18 cellular contexts compared by ENCODE assay signal in genomic region chr3:31278532-31278931, GRCh38.
DNase-seq lines count a peak whose midpoint lies in the region; ATAC-seq, FAIRE-seq and TF ChIP-seq lines count a peak whose summit lies in the region.
"Had no signal": no experiment of that assay in that cellular context is flagged by ENCODE, and none has a peak within 500 bp of the region (broad histone marks: within the 10 kb centered on the region; RNA-seq: fewer than 3 reads in every experiment).

No MANE protein-coding gene starts in this region.

- no peak overlapping the region for H4K8ac ChIP-seq in H9 (replicated peaks; ENCODE audit: insufficient read length, low read depth, low read length)

- H3K9me1 ChIP-seq in K562 (ENCODE audit: control insufficient read depth, insufficient read depth, low read length): no peaks in the 10 kb centered on the region

- H3K56ac ChIP-seq in H9 (ENCODE audit: insufficient read length, low read depth, low read length): no peak overlapping the region

- H3K4ac ChIP-seq in H9 (ENCODE audit: low read depth, low read length): no peak overlapping the region

- H3K27me3 Mint-ChIP-seq in H9 (ENCODE audit: low read depth): no peaks in the 10 kb centered on the region
- H3K27me3 Mint-ChIP-seq in stimulated activated memory B cell treated with anti-CD40 and anti-IgM and Interleukin-4, amounts not matched to agents 10 μg/mL and 1 μg/mL and 100 μg/mL, for 72 hours: no peaks in the 10 kb centered on the region

- intact Hi-C loops in K562 (cut with micrococcal nuclease) (no loop called here), sigmoid colon (cut with DNase I) (no loop called here)

- no peaks in the 10 kb centered on the region for H3K79me2 ChIP-seq in H9 (ENCODE audit: insufficient read depth, low read length)
- no peaks in the 10 kb centered on the region for H3K79me2 ChIP-seq in K562 (ENCODE audit: control insufficient read depth, insufficient read depth, low read length)

- H3K23me2 ChIP-seq in H9 (ENCODE audit: insufficient read length, low read depth, low read length, poor library complexity, severe bottlenecking): no peaks in the 10 kb centered on the region

- no peak overlapping the region for H2AFZ ChIP-seq in H9 (ENCODE audit: low read length)
- H2AFZ ChIP-seq in K562 (ENCODE audit: low read depth, low read length): no peak overlapping the region

- no CpG with 5 or more reads among the region's 5 CpGs for WGBS in H9 (ENCODE audit: extremely low coverage, insufficient read length, low lambda C conversion rate)
- 0% methylated on average over 5 of the region's 5 CpGs for WGBS in K562 (ENCODE audit: insufficient coverage, low coverage, missing lambda C conversion rate)
- 95 to 96% methylated on average over 5 of the region's 5 CpGs for WGBS in sigmoid colon, 2 donors

- H3K23ac ChIP-seq in H9 (ENCODE audit: insufficient read length, low read depth, low read length): no peak overlapping the region

- in situ Hi-C loops in K562 (cut with MboI): no loop called here

- CTCF ChIA-PET in K562 (lab: Yijun Ruan, JAX; ENCODE audit: low intra/inter-chr PET ratio) (no interaction called here), RWPE1 (lab: Yijun Ruan, JAX) (interaction anchor here (0.6 kb wide), 1 partner anchor 324 kb away, joined by 3 read pairs; no protein-coding TSS in a partner anchor)

- no peak overlapping the region for H3K18ac ChIP-seq in H9 (ENCODE audit: insufficient read length, low read depth, low read length)

- no peaks in the 10 kb centered on the region for H3K9me3 ChIP-seq in H9 (ENCODE audit: control insufficient read depth, low read depth, low read length)
- H3K9me3 ChIP-seq in K562 (replicated peaks; ENCODE audit: control insufficient read depth, insufficient read depth, low read depth, low read length): no peaks in the 10 kb centered on the region
- H3K9me3 ChIP-seq in sigmoid colon: no peaks in the 10 kb centered on the region

- DNase-seq in H9: no peak
- no peak for DNase-seq in K562 (ENCODE audit: extremely low read depth in 1 of 4, low spot score in 3 of 4)
- peak; percentile 49 for DNase-seq in epithelial cell of esophagus (ENCODE audit: low read depth)
- DNase-seq in RWPE1 (ENCODE audit: low spot score): no peak
- no peak for DNase-seq in sigmoid colon
- no peak for DNase-seq in OCI-M2 (lab: John Stamatoyannopoulos, UW; ENCODE audit: unreplicated experiment)
- DNase-seq: CD8-positive, alpha-beta T cell; DMS 273 treated with DMSO at 0.1 percent for 48 hours; DMS53; DND-41; EL; GOT3; H7 had no signal

- no peak overlapping the region for H2BK120ac ChIP-seq in H9 (ENCODE audit: low read depth, low read length, poor library complexity, severe bottlenecking)

- POLR2A ChIA-PET in K562 (lab: Yijun Ruan, JAX) (interaction anchor here (0.7 kb wide), 1 partner anchor 108 kb away, joined by 3 read pairs; no protein-coding TSS in a partner anchor), RWPE1 (lab: Yijun Ruan, JAX; ENCODE audit: low non-redundant PET) (no interaction called here)

- no peak overlapping the region for H3T11ph ChIP-seq in H9 (ENCODE audit: low read length)

- H3K4me3 ChIP-seq in K562 (no peak overlapping the region), epithelial cell of esophagus (ENCODE audit: low read length) (no peak overlapping the region), sigmoid colon (no peak overlapping the region)
- H3K4me3 ChIP-seq: BLaER1 treated with 17β-estradiol and CSF1 and Interleukin-3, amounts not matched to agents 10 nM and 100 nM; GM12878 had no signal

- H3K27me3 ChIP-seq in H9 (ENCODE audit: insufficient read depth, low read length): no peaks in the 10 kb centered on the region
- no peaks in the 10 kb centered on the region for H3K27me3 ChIP-seq in K562 (ENCODE audit: control insufficient read depth in 2 of 2, insufficient read depth in 2 of 2, low read length in 2 of 2)
- no peaks in the 10 kb centered on the region for H3K27me3 ChIP-seq in sigmoid colon
- H3K27me3 ChIP-seq: BLaER1 treated with 17β-estradiol and CSF1 and Interleukin-3, amounts not matched to agents 10 nM and 100 nM had no signal

- H4K20me1 ChIP-seq in H9 (ENCODE audit: control insufficient read depth, insufficient read depth, insufficient read length) (no peaks in the 10 kb centered on the region), K562 (replicated peaks; ENCODE audit: control insufficient read depth, insufficient read depth, low read length) (no peaks in the 10 kb centered on the region)
- H4K20me1 ChIP-seq: BLaER1 treated with 17β-estradiol and CSF1 and Interleukin-3, amounts not matched to agents 10 nM and 100 nM had no signal

- no peak for TF ChIP-seq EP300 in K562 (IDR thresholded peaks at IDR 0.05; ENCODE audit: low read length)
- TF ChIP-seq EP300 in sigmoid colon (IDR thresholded peaks at IDR 0.05): no peak

- no peak overlapping the region for H2BK12ac ChIP-seq in H9 (ENCODE audit: insufficient read length, low read depth, low read length)

- no peak for TF ChIP-seq RAD21 in K562 (CRISPR knock-in tag; conservative IDR thresholded peaks at IDR 0.05 in 1 of 2, IDR thresholded peaks at IDR 0.05 in 1 of 2)

- TF ChIP-seq POLR2A in K562 (conservative IDR thresholded peaks at IDR 0.05) (no peak), sigmoid colon (IDR thresholded peaks at IDR 0.05) (no peak)

- no peaks in the 10 kb centered on the region; a peak in 1 of 5 replicates for H3K9me3 Mint-ChIP-seq in H9
- H3K9me3 Mint-ChIP-seq in stimulated activated memory B cell treated with anti-CD40 and anti-IgM and Interleukin-4, amounts not matched to agents 10 μg/mL and 1 μg/mL and 100 μg/mL, for 72 hours: no peaks in the 10 kb centered on the region
- H3K9me3 Mint-ChIP-seq: CD8-positive, alpha-beta T cell had no signal

- H3K9ac ChIP-seq in H9 (ENCODE audit: extremely low read depth, insufficient read length, low read length) (no peak overlapping the region), K562 (ENCODE audit: insufficient read depth in 1 of 2, low read depth in 2 of 2, low read length in 2 of 2) (no peak overlapping the region)
- H3K9ac ChIP-seq: BLaER1 treated with 17β-estradiol and CSF1 and Interleukin-3, amounts not matched to agents 10 nM and 100 nM had no signal

- H3K4me1 Mint-ChIP-seq in H9: peaks cover 16 to 19% of the 10 kb centered on the region in 2 experiments
- H3K4me1 Mint-ChIP-seq in stimulated activated memory B cell treated with anti-CD40 and anti-IgM and Interleukin-4, amounts not matched to agents 10 μg/mL and 1 μg/mL and 100 μg/mL, for 72 hours: peaks cover 6% of the 10 kb centered on the region
- H3K4me1 Mint-ChIP-seq: B cell had no signal

- H3K79me1 ChIP-seq in H9 (ENCODE audit: insufficient read depth, low read depth, low read length, poor library complexity, severe bottlenecking): no peaks in the 10 kb centered on the region

- H3K27ac ChIP-seq in H9 (ENCODE audit: insufficient read length, low read depth, low read length) (no peak overlapping the region), K562 (ENCODE audit: extremely low read depth, low read depth, low read length) (no peak overlapping the region), RWPE1 (no peak overlapping the region), sigmoid colon (no peak overlapping the region)
- H3K27ac ChIP-seq: BLaER1 treated with 17β-estradiol and CSF1 and Interleukin-3, amounts not matched to agents 10 nM and 100 nM had no signal

- no peak overlapping the region; a peak in 1 of 7 replicates for H3K27ac Mint-ChIP-seq in H9
- no peak overlapping the region for H3K27ac Mint-ChIP-seq in stimulated activated memory B cell treated with anti-CD40 and anti-IgM and Interleukin-4, amounts not matched to agents 10 μg/mL and 1 μg/mL and 100 μg/mL, for 72 hours
- H3K27ac Mint-ChIP-seq: B cell; CD8-positive, alpha-beta T cell had no signal

- H3K4me2 ChIP-seq in H9 (ENCODE audit: insufficient read depth, insufficient read length, low read length): no peak overlapping the region
- no peak overlapping the region for H3K4me2 ChIP-seq in K562 (ENCODE audit: insufficient read depth, low read length)
- H3K4me2 ChIP-seq: BLaER1 treated with 17β-estradiol and CSF1 and Interleukin-3, amounts not matched to agents 10 nM and 100 nM had no signal

- BruUV-seq in K562 (replicated peaks; lab: Mats Ljungman, UMichigan): no TSS peak

- TF ChIP-seq CTCF in H9 (conservative IDR thresholded peaks at IDR 0.05) (no peak), K562 (IDR thresholded peaks at IDR 0.05 in 2 of 3, conservative IDR thresholded peaks at IDR 0.05 in 1 of 3; ENCODE audit: insufficient read depth in 2 of 3, low read depth in 1 of 3, low read length in 3 of 3) (no peak), epithelial cell of esophagus (IDR thresholded peaks at IDR 0.05; ENCODE audit: insufficient read depth, low read depth, low read length, missing control alignments) (no peak), RWPE1 (conservative IDR thresholded peaks at IDR 0.05; ENCODE audit: low read depth) (no peak), sigmoid colon (IDR thresholded peaks at IDR 0.05) (no peak)

- no peaks in the 10 kb centered on the region for H3K36me3 Mint-ChIP-seq in H9 (ENCODE audit: insufficient read depth in 1 of 3, low read depth in 3 of 3)
- no peaks in the 10 kb centered on the region for H3K36me3 Mint-ChIP-seq in stimulated activated memory B cell treated with anti-CD40 and anti-IgM and Interleukin-4, amounts not matched to agents 10 μg/mL and 1 μg/mL and 100 μg/mL, for 72 hours
- H3K36me3 Mint-ChIP-seq: CD8-positive, alpha-beta T cell had no signal

- no peak overlapping the region for H4K91ac ChIP-seq in H9 (ENCODE audit: insufficient read length, low read depth, low read length)

- peak; percentile 55 for ATAC-seq in K562
- ATAC-seq in stimulated activated memory B cell treated with anti-CD40 and anti-IgM and Interleukin-4, amounts not matched to agents 10 μg/mL and 1 μg/mL and 100 μg/mL, for 72 hours: peak; percentile 47
- ATAC-seq: CD8-positive, alpha-beta T cell; GM12878 had no signal

- no peak overlapping the region for H2BK20ac ChIP-seq in H9 (ENCODE audit: low read depth, low read length, poor library complexity, severe bottlenecking)

- H4K5ac ChIP-seq in H9 (ENCODE audit: insufficient read length, low read depth, low read length): no peak overlapping the region

- no peaks in the 10 kb centered on the region; the same call in 1 of the 2 replicates for H3K4me1 ChIP-seq in H9 (ENCODE audit: insufficient read depth, low read length)
- H3K4me1 ChIP-seq in K562 (replicated peaks in 1 of 2; ENCODE audit: control insufficient read depth in 2 of 2, insufficient read depth in 2 of 2, low read length in 2 of 2): no peaks in the 10 kb centered on the region
- peaks cover 0 to 10% (median 5%) of the 10 kb centered on the region in 4 donors for H3K4me1 ChIP-seq in sigmoid colon
- H3K4me1 ChIP-seq: BLaER1 treated with 17β-estradiol and CSF1 and Interleukin-3, amounts not matched to agents 10 nM and 100 nM had no signal

- no peak overlapping the region for H2AK5ac ChIP-seq in H9 (ENCODE audit: insufficient read length, low read length)

- no peak overlapping the region for H2BK5ac ChIP-seq in H9 (ENCODE audit: insufficient read length, low read length)

- H3K4me3 Mint-ChIP-seq in H9: no peak overlapping the region
- H3K4me3 Mint-ChIP-seq in stimulated activated memory B cell treated with anti-CD40 and anti-IgM and Interleukin-4, amounts not matched to agents 10 μg/mL and 1 μg/mL and 100 μg/mL, for 72 hours: no peak overlapping the region
- H3K4me3 Mint-ChIP-seq: B cell; CD8-positive, alpha-beta T cell had no signal

- H3K36me3 ChIP-seq in K562 (ENCODE audit: control insufficient read depth, insufficient read depth, low read length) (no peaks in the 10 kb centered on the region), sigmoid colon (no peaks in the 10 kb centered on the region)
- H3K36me3 ChIP-seq: BLaER1 treated with 17β-estradiol and CSF1 and Interleukin-3, amounts not matched to agents 10 nM and 100 nM had no signal

- no peak overlapping the region for H2BK15ac ChIP-seq in H9 (ENCODE audit: low read depth, low read length)

- FAIRE-seq in K562 (lab: Jason Lieb, UNC): no peak
- FAIRE-seq: GM12878, HTR-8/SVneo had no signal

- peak overlapping the region; percentile 29; the same call in 1 of the 2 replicates for H3K14ac ChIP-seq in H9 (ENCODE audit: insufficient read depth, low read length)
